In genomic region chr14:85250369-85250768, GRCh38 we compare ENCODE assay signal across 2 cellular contexts.
TF ChIP-seq lines count a peak whose summit lies in the region.

No MANE protein-coding gene starts in this region.

TF ChIP-seq in Ishikawa, 13 proteins besides CTCF, POLR2A, EP300 and RAD21:
- TF ChIP-seq MAX (IDR thresholded peaks at IDR 0.05) (no peak), TCF12 (IDR thresholded peaks at IDR 0.05; ENCODE audit: low read depth) (peak; percentile 79), CREB1 (IDR thresholded peaks at IDR 0.05; ENCODE audit: low read depth) (no peak), USF1 (IDR thresholded peaks at IDR 0.05) (no peak), FOXM1 (IDR thresholded peaks at IDR 0.05; ENCODE audit: borderline replicate concordance, low read depth) (no peak), TAF1 (IDR thresholded peaks at IDR 0.05; ENCODE audit: low read depth) (no peak), REST (IDR thresholded peaks at IDR 0.05; ENCODE audit: low read depth) (no peak), CEBPB (IDR thresholded peaks at IDR 0.05) (no peak), ZBTB7A (IDR thresholded peaks at IDR 0.05; ENCODE audit: low read depth) (no peak), NFIC (IDR thresholded peaks at IDR 0.05) (peak; percentile 62), YY1 (IDR thresholded peaks at IDR 0.05; ENCODE audit: low read depth) (no peak), EGR1 (IDR thresholded peaks at IDR 0.05) (no peak), TEAD4 (IDR thresholded peaks at IDR 0.05) (peak; percentile 63)

TF ChIP-seq in endothelial cell of umbilical vein, 7 proteins besides CTCF, POLR2A, EP300 and RAD21:
- TF ChIP-seq MYC (IDR thresholded peaks at IDR 0.05; ENCODE audit: low read depth, low read length) (no peak), EZH2 (IDR thresholded peaks at IDR 0.05; ENCODE audit: borderline replicate concordance, low read depth, low read length, severe bottlenecking) (no peak), GATA2 (IDR thresholded peaks at IDR 0.05; ENCODE audit: insufficient read depth, insufficient read length, low read depth, low read length) (peak; percentile 74), POLR2AphosphoS5 (IDR thresholded peaks at IDR 0.05; ENCODE audit: insufficient read depth, low read depth, low read length) (peak; percentile 22), MAX (IDR thresholded peaks at IDR 0.05; ENCODE audit: insufficient read depth, insufficient read length) (no peak), FOS (IDR thresholded peaks at IDR 0.05; ENCODE audit: borderline replicate concordance, insufficient read depth, low read length) (no peak), JUN (IDR thresholded peaks at IDR 0.05; ENCODE audit: borderline replicate concordance, insufficient read depth, insufficient read length, low read depth) (no peak)
